1 cellular context compared by ENCODE assay signal in the genomic region with DNA sequence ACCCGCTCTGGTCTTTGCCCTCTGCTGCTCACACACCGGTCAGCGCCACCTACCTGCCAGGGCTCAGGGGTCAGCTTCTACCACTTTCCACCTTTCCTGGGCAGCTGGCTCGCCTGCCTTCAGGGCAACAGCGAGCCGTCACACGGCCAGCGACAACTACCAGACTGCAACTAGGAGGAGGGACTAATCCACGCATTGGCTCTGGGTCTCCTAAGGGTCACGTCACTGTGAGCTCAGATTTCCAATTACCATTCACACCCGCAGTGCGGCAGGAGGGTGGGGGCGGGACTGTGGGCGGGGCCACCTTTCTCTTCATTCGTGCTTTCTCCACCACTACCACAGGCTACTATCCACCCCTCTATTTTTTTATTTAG.
TF ChIP-seq lines count a peak whose summit lies in the region.

A gene (minus strand): TSS at position 172 of the 374 bp plus-strand sequence. CDS start 1,712 bp downstream, outside the sequence.

TF ChIP-seq in SK-N-SH, 30 proteins besides CTCF, POLR2A, EP300 and RAD21 (continued from another document):
- TF ChIP-seq, protein P1, sequence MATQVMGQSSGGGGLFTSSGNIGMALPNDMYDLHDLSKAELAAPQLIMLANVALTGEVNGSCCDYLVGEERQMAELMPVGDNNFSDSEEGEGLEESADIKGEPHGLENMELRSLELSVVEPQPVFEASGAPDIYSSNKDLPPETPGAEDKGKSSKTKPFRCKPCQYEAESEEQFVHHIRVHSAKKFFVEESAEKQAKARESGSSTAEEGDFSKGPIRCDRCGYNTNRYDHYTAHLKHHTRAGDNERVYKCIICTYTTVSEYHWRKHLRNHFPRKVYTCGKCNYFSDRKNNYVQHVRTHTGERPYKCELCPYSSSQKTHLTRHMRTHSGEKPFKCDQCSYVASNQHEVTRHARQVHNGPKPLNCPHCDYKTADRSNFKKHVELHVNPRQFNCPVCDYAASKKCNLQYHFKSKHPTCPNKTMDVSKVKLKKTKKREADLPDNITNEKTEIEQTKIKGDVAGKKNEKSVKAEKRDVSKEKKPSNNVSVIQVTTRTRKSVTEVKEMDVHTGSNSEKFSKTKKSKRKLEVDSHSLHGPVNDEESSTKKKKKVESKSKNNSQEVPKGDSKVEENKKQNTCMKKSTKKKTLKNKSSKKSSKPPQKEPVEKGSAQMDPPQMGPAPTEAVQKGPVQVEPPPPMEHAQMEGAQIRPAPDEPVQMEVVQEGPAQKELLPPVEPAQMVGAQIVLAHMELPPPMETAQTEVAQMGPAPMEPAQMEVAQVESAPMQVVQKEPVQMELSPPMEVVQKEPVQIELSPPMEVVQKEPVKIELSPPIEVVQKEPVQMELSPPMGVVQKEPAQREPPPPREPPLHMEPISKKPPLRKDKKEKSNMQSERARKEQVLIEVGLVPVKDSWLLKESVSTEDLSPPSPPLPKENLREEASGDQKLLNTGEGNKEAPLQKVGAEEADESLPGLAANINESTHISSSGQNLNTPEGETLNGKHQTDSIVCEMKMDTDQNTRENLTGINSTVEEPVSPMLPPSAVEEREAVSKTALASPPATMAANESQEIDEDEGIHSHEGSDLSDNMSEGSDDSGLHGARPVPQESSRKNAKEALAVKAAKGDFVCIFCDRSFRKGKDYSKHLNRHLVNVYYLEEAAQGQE (IDR thresholded peaks at IDR 0.05; ENCODE audit: low read depth, low read length), result no peak
TF ChIP-seq in SK-N-SH: peak in this region for 0.
